10 cellular contexts compared by ENCODE assay signal in the genomic region with DNA sequence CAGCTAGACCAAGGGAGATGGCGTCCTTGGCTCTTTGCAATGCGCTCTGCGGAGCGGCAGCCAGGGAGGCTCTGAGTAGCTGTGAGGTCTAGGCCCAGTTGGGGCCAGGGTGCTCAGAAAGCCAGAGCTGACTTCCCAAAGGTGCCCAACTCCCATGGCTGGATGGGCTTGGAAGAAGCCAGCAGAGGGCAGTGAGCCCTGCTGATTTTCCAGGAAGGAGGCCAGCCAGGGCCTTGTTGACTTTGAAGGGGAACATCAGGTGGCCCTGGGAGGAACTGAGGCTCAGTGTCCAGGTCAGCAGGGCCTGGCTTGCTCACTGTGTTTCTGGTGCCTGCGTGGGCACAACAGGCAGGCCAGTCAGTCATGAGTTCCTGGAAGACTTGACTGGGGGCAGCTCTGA. TPM values are rescaled to one million over a fixed set of nuclear protein-coding genes. Genes with fewer than 3 reads are reported as not detected.
DNase-seq lines count a peak whose midpoint lies in the region; ATAC-seq and TF ChIP-seq lines count a peak whose summit lies in the region.
"Had no signal": no experiment of that assay in that cellular context is flagged by ENCODE, and none has a peak within 500 bp of the region (broad histone marks: within the 10 kb centered on the region; RNA-seq: fewer than 3 reads in every experiment).

No MANE protein-coding gene starts in this region.

- peaks cover 6% of the 10 kb centered on the region for H3K4me1 Mint-ChIP-seq in CD8-positive, alpha-beta T cell (ENCODE audit: low read depth)

- H3K4me3 Mint-ChIP-seq in CD8-positive, alpha-beta T cell, result no peak overlapping the region
- H3K4me3 Mint-ChIP-seq: activated CD4-positive, alpha-beta memory T cell treated with anti-CD3 and anti-CD28 coated beads for 36 hours had no signal

- POLR2A ChIA-PET in CD8-positive, alpha-beta T cell (lab: Charles Lee), result interaction anchor here (0.8 kb wide), 1 partner anchor 282 kb away, joined by 3 read pairs; no protein-coding TSS in a partner anchor

- no peak overlapping the region for H3K27ac ChIP-seq in upper lobe of right lung
- no peak overlapping the region for H3K27ac ChIP-seq in CD8-positive, alpha-beta T cell (ENCODE audit: low read depth, low read length)
- H3K27ac ChIP-seq: dorsolateral prefrontal cortex had no signal

- no peaks in the 10 kb centered on the region for H3K36me3 ChIP-seq in kidney epithelial cell (ENCODE audit: control insufficient read depth, insufficient read depth, low read length)
- no peaks in the 10 kb centered on the region for H3K36me3 ChIP-seq in upper lobe of right lung
- H3K36me3 ChIP-seq in CD8-positive, alpha-beta T cell (ENCODE audit: insufficient read depth, low read length), result no peaks in the 10 kb centered on the region

- H3K27ac Mint-ChIP-seq in CD8-positive, alpha-beta T cell, result no peak overlapping the region
- H3K27ac Mint-ChIP-seq: activated CD4-positive, alpha-beta memory T cell treated with anti-CD3 and anti-CD28 coated beads for 36 hours had no signal

- H3K4me1 ChIP-seq in upper lobe of right lung, result peaks cover 6% of the 10 kb centered on the region
- peaks cover 5% of the 10 kb centered on the region for H3K4me1 ChIP-seq in CD8-positive, alpha-beta T cell (ENCODE audit: insufficient read depth, low read length)

- no peaks in the 10 kb centered on the region for H3K9me3 Mint-ChIP-seq in CD8-positive, alpha-beta T cell
- H3K9me3 Mint-ChIP-seq: activated CD4-positive, alpha-beta memory T cell treated with anti-CD3 and anti-CD28 coated beads for 36 hours had no signal

- no peaks in the 10 kb centered on the region for H3K9me3 ChIP-seq in upper lobe of right lung
- H3K9me3 ChIP-seq in CD8-positive, alpha-beta T cell (ENCODE audit: low read length), result no peaks in the 10 kb centered on the region

- H3K27me3 ChIP-seq in kidney epithelial cell (ENCODE audit: control insufficient read depth, insufficient read depth, low read length) (peaks cover 8% of the 10 kb centered on the region), upper lobe of right lung (no peaks in the 10 kb centered on the region)
- no peaks in the 10 kb centered on the region for H3K27me3 ChIP-seq in CD8-positive, alpha-beta T cell (ENCODE audit: insufficient read depth, low read length)
- H3K27me3 ChIP-seq: dorsolateral prefrontal cortex had no signal

- peak; percentile 42 for TF ChIP-seq CTCF in kidney epithelial cell (IDR thresholded peaks at IDR 0.05; ENCODE audit: insufficient read depth, low read length, poor library complexity, severe bottlenecking)
- TF ChIP-seq CTCF in upper lobe of right lung (IDR thresholded peaks at IDR 0.05), result peak; percentile 22
- TF ChIP-seq CTCF in CD8-positive, alpha-beta T cell (IDR thresholded peaks at IDR 0.05), result no peak

- CTCF ChIA-PET in CD8-positive, alpha-beta T cell (lab: Charles Lee), result interaction anchor here (0.6 to 2.4 kb wide), 3 partner anchors 57 to 364 kb away, joined by 3 to 8 read pairs (median 3); no protein-coding TSS in a partner anchor

- H3K27me3 Mint-ChIP-seq in CD8-positive, alpha-beta T cell (ENCODE audit: low read depth), result peaks cover 6% of the 10 kb centered on the region

- ATAC-seq in Right ventricle myocardium inferior (peak; percentile 51), upper lobe of right lung (no peak)
- no peak for ATAC-seq in CD8-positive, alpha-beta T cell

- DNase-seq in Right ventricle myocardium inferior (ENCODE audit: missing footprints) (no peak), cardiac septum (ENCODE audit: low spot score) (no peak), astrocyte of the hippocampus (ENCODE audit: low read depth, low spot score) (peak; percentile 32), kidney epithelial cell (ENCODE audit: low read depth) (no peak), upper lobe of right lung (no peak), dedifferentiated amniotic fluid mesenchymal stem cell (ENCODE audit: extremely low spot score) (no peak)
- no peak for DNase-seq in CD8-positive, alpha-beta T cell
- no peak for DNase-seq in NK-92 treated with Interleukin-12 subunit alpha and Interleukin-12 subunit beta, amount 100 ng/mL, for 24 hours (lab: John Stamatoyannopoulos, UW)
- DNase-seq: activated CD4-positive, alpha-beta memory T cell treated with anti-CD3 and anti-CD28 coated beads for 36 hours had no signal

- no peak overlapping the region for H3K4me3 ChIP-seq in kidney epithelial cell (ENCODE audit: low read depth, low read length)
- no peak overlapping the region for H3K4me3 ChIP-seq in upper lobe of right lung
- no peak overlapping the region for H3K4me3 ChIP-seq in CD8-positive, alpha-beta T cell (ENCODE audit: low read depth, low read length)
- H3K4me3 ChIP-seq: dorsolateral prefrontal cortex had no signal

- H3K36me3 Mint-ChIP-seq in CD8-positive, alpha-beta T cell, result no peaks in the 10 kb centered on the region
- H3K36me3 Mint-ChIP-seq: activated CD4-positive, alpha-beta memory T cell treated with anti-CD3 and anti-CD28 coated beads for 36 hours had no signal

- intact Hi-C loops in Right ventricle myocardium inferior (cut with DNase I) (loop anchor here (1.0 kb wide), 1 partner anchor 364 kb away; no protein-coding TSS in a partner anchor), cardiac septum (cut with DNase I) (loop anchor here (10.0 kb wide), 1 partner anchor 149 kb away; no protein-coding TSS in a partner anchor), upper lobe of right lung (cut with DNase I) (no loop called here)
- intact Hi-C loops in CD8-positive, alpha-beta T cell (cut with DNase I, micrococcal nuclease), result no loop called here

RNA-seq across cellular contexts. Expression of gene CDCP2, which starts 27.1 kb away (rescaled TPM):
- not detected for total RNA-seq in Right ventricle myocardium inferior
- not detected for total RNA-seq in cardiac septum
- total RNA-seq in kidney epithelial cell, result not detected in 2 replicates
- 0.35 TPM for total RNA-seq in upper lobe of right lung
- not detected for total RNA-seq in CD8-positive, alpha-beta T cell
- total RNA-seq: activated CD4-positive, alpha-beta memory T cell treated with anti-CD3 and anti-CD28 coated beads for 36 hours had no signal

Comparison
In these comparisons a context has a peak if more than half of its experiments do, and no peak if none do; other contexts are left out.
1. intact Hi-C loops: an anchor here in Right ventricle myocardium inferior (1.0 kb wide) and cardiac septum (10.0 kb wide); none called in upper lobe of right lung and CD8-positive, alpha-beta T cell.